In genomic region chr6:149483849-149484635, GRCh38 we compare ENCODE assay signal across 10 cellular contexts. TPM values are rescaled to one million over a fixed set of nuclear protein-coding genes. Genes with fewer than 3 reads are reported as not detected.
DNase-seq lines count a peak whose midpoint lies in the region; ATAC-seq and TF ChIP-seq lines count a peak whose summit lies in the region.
"Had no signal": no experiment of that assay in that cellular context is flagged by ENCODE, and none has a peak within 500 bp of the region (broad histone marks: within the 10 kb centered on the region; RNA-seq: fewer than 3 reads in every experiment).

No MANE protein-coding gene starts in this region.

- no peak for TF ChIP-seq POLR2A in tibial nerve (IDR thresholded peaks at IDR 0.05)

- no peak overlapping the region for H3K9ac ChIP-seq in liver (ENCODE audit: low read depth in 1 of 2, low read length in 2 of 2)

- POLR2A ChIA-PET in activated CD8-positive, alpha-beta T cell treated with anti-CD3 and anti-CD28 coated beads for 36 hours (lab: Charles Lee), result interaction anchor here (1.2 to 2.9 kb wide), 10 partner anchors 10 to 166 kb away, joined by 3 to 22 read pairs (median 4); partner anchors contain the start of gene PPIL4
- POLR2A ChIA-PET in WTC11 (lab: Charles Lee), result no interaction called here

- H3K36me3 ChIP-seq in liver (ENCODE audit: control insufficient read depth in 4 of 4, insufficient read depth in 3 of 4, low read depth in 1 of 4, low read length in 3 of 4), result no peaks in the 10 kb centered on the region
- H3K36me3 ChIP-seq in tibial nerve, result no peaks in the 10 kb centered on the region

- H3K4me1 ChIP-seq in liver (ENCODE audit: control insufficient read depth in 4 of 4, insufficient read depth in 4 of 4, low read length in 3 of 4), result peaks cover 0 to 6% (median 0%) of the 10 kb centered on the region in 4 donors
- peaks cover 0 to 17% (median 4%) of the 10 kb centered on the region in 4 donors for H3K4me1 ChIP-seq in tibial nerve

- H3K27me3 ChIP-seq in liver (ENCODE audit: control insufficient read depth in 4 of 4, insufficient read depth in 4 of 4, low read length in 3 of 4) (no peaks in the 10 kb centered on the region), tibial nerve (no peaks in the 10 kb centered on the region)

- H3K27ac ChIP-seq in liver (ENCODE audit: low read depth in 1 of 2, low read length in 2 of 2), result peak overlapping the region; percentile 21 to 27
- peak overlapping the region in 3 of 4 donors; percentile 42 to 76 (median 57) for H3K27ac ChIP-seq in tibial nerve

- H3K9me3 ChIP-seq in liver (ENCODE audit: control insufficient read depth in 4 of 4, low read length in 3 of 4) (no peaks in the 10 kb centered on the region), tibial nerve (no peaks in the 10 kb centered on the region)

- H3K27ac Mint-ChIP-seq in activated naive CD4-positive, alpha-beta T cell treated with anti-CD3 and anti-CD28 coated beads, Interleukin-2, amount 10 ng/mL, durations not matched to agents 7 days and 5 days, result peak overlapping the region; percentile 98
- H3K27ac Mint-ChIP-seq in activated CD8-positive, alpha-beta T cell treated with anti-CD3 and anti-CD28 coated beads for 36 hours, result peak overlapping the region; percentile 99
- no peak overlapping the region for H3K27ac Mint-ChIP-seq in WTC11

- peaks cover 66% of the 10 kb centered on the region for H3K4me1 Mint-ChIP-seq in activated naive CD4-positive, alpha-beta T cell treated with anti-CD3 and anti-CD28 coated beads, Interleukin-2, amount 10 ng/mL, durations not matched to agents 7 days and 5 days
- peaks cover 70% of the 10 kb centered on the region for H3K4me1 Mint-ChIP-seq in activated CD8-positive, alpha-beta T cell treated with anti-CD3 and anti-CD28 coated beads for 36 hours (ENCODE audit: low read depth)
- peaks cover 16% of the 10 kb centered on the region for H3K4me1 Mint-ChIP-seq in WTC11

- intact Hi-C loops in activated CD8-positive, alpha-beta T cell treated with anti-CD3 and anti-CD28 coated beads for 36 hours (cut with micrococcal nuclease), result loop anchor here (2.0 kb wide), 1 partner anchor 25 kb away; no protein-coding TSS in a partner anchor

- H3K4me3 ChIP-seq in liver (ENCODE audit: low read depth in 1 of 3, low read length in 3 of 3), result no peak overlapping the region
- peak overlapping the region in 1 of 4 donors; percentile 33 for H3K4me3 ChIP-seq in tibial nerve

- CTCF ChIA-PET in activated naive CD4-positive, alpha-beta T cell treated with anti-CD3 and anti-CD28 coated beads, Interleukin-2, amount 10 ng/mL, durations not matched to agents 7 days and 5 days (lab: Charles Lee), result interaction anchor here (0.8 to 3.9 kb wide), 10 partner anchors 10 to 402 kb away, joined by 3 to 27 read pairs (median 4); no protein-coding TSS in a partner anchor
- CTCF ChIA-PET in activated CD8-positive, alpha-beta T cell treated with anti-CD3 and anti-CD28 coated beads for 36 hours (lab: Charles Lee), result interaction anchor here (0.9 to 3.9 kb wide), 8 partner anchors 11 to 52 kb away, joined by 3 to 32 read pairs (median 4); no protein-coding TSS in a partner anchor
- CTCF ChIA-PET in WTC11 (lab: Charles Lee), result interaction anchor here (1.0 kb wide), 1 partner anchor 11 kb away, joined by 5 read pairs; no protein-coding TSS in a partner anchor

- no peak for ATAC-seq in activated CD8-positive, alpha-beta T cell treated with anti-CD3 and anti-CD28 coated beads for 36 hours
- no peak for ATAC-seq in WTC11

- no peaks in the 10 kb centered on the region for H3K9me3 Mint-ChIP-seq in activated naive CD4-positive, alpha-beta T cell treated with anti-CD3 and anti-CD28 coated beads, Interleukin-2, amount 10 ng/mL, durations not matched to agents 7 days and 5 days
- no peaks in the 10 kb centered on the region for H3K9me3 Mint-ChIP-seq in activated CD8-positive, alpha-beta T cell treated with anti-CD3 and anti-CD28 coated beads for 36 hours
- H3K9me3 Mint-ChIP-seq in WTC11, result no peaks in the 10 kb centered on the region

- no peak for TF ChIP-seq CTCF in activated CD8-positive, alpha-beta T cell treated with anti-CD3 and anti-CD28 coated beads for 36 hours (IDR thresholded peaks at IDR 0.05)
- TF ChIP-seq CTCF in liver (IDR thresholded peaks at IDR 0.05; ENCODE audit: low read depth, low read length, missing input control), result no peak
- TF ChIP-seq CTCF in tibial nerve (IDR thresholded peaks at IDR 0.05), result no peak
- no peak for TF ChIP-seq CTCF in WTC11 (IDR thresholded peaks at IDR 0.05)

- H3K4me3 Mint-ChIP-seq in activated naive CD4-positive, alpha-beta T cell treated with anti-CD3 and anti-CD28 coated beads, Interleukin-2, amount 10 ng/mL, durations not matched to agents 7 days and 5 days, result peak overlapping the region; percentile 80
- peak overlapping the region; percentile 85 for H3K4me3 Mint-ChIP-seq in activated CD8-positive, alpha-beta T cell treated with anti-CD3 and anti-CD28 coated beads for 36 hours
- no peak overlapping the region for H3K4me3 Mint-ChIP-seq in WTC11

- 88% methylated on average over 11 of the region's 11 CpGs for WGBS in liver
- WGBS in tibial nerve, 2 donors, result 90 to 92% methylated on average over 11 of the region's 11 CpGs

- H3K27me3 Mint-ChIP-seq in activated naive CD4-positive, alpha-beta T cell treated with anti-CD3 and anti-CD28 coated beads, Interleukin-2, amount 10 ng/mL, durations not matched to agents 7 days and 5 days, result no peaks in the 10 kb centered on the region
- H3K27me3 Mint-ChIP-seq in activated CD8-positive, alpha-beta T cell treated with anti-CD3 and anti-CD28 coated beads for 36 hours, result no peaks in the 10 kb centered on the region
- no peaks in the 10 kb centered on the region for H3K27me3 Mint-ChIP-seq in WTC11 (ENCODE audit: low read depth)

- no peak for TF ChIP-seq RAD21 in liver (IDR thresholded peaks at IDR 0.05)

- H3K36me3 Mint-ChIP-seq in activated naive CD4-positive, alpha-beta T cell treated with anti-CD3 and anti-CD28 coated beads, Interleukin-2, amount 10 ng/mL, durations not matched to agents 7 days and 5 days, result peaks cover 15% of the 10 kb centered on the region
- H3K36me3 Mint-ChIP-seq in activated CD8-positive, alpha-beta T cell treated with anti-CD3 and anti-CD28 coated beads for 36 hours (ENCODE audit: low read depth), result peaks cover 47% of the 10 kb centered on the region
- no peaks in the 10 kb centered on the region for H3K36me3 Mint-ChIP-seq in WTC11

- DNase-seq in activated naive CD4-positive, alpha-beta T cell treated with anti-CD3 and anti-CD28 coated beads, Interleukin-2, amount 10 ng/mL, durations not matched to agents 7 days and 5 days, result no peak
- DNase-seq in activated naive CD4-positive, alpha-beta T cell (lab: John Stamatoyannopoulos, UW), result no peak
- no peak for DNase-seq in activated CD8-positive, alpha-beta T cell treated with anti-CD3 and anti-CD28 coated beads for 36 hours
- DNase-seq in tibial nerve (ENCODE audit: low spot score in 2 of 2) (no peak), NCI-H524 treated with DMSO at 0.1 percent for 48 hours (lab: John Stamatoyannopoulos, UW) (no peak), WTC11 (ENCODE audit: low spot score) (no peak)
- DNase-seq in activated CD4-positive, CD25-positive, alpha-beta regulatory T cell (lab: John Stamatoyannopoulos, UW), result no peak
- DNase-seq: NCI-H1436 treated with DMSO at 0.1 percent for 48 hours had no signal

- no peak for TF ChIP-seq EP300 in tibial nerve (IDR thresholded peaks at IDR 0.05)

TF ChIP-seq in liver, 16 proteins besides CTCF, POLR2A, EP300 and RAD21 (continues in another document):
- TF ChIP-seq GABPA (IDR thresholded peaks at IDR 0.05 in 1 of 2, conservative IDR thresholded peaks at IDR 0.05 in 1 of 2) (no peak), NR2F2 (IDR thresholded peaks at IDR 0.05) (no peak)

TF ChIP-seq in WTC11, 78 proteins besides CTCF, POLR2A, EP300 and RAD21 (continues in another document):
- no peak for TF ChIP-seq JUN (CRISPR knock-in tag; IDR thresholded peaks at IDR 0.05)
- no peak for TF ChIP-seq ARID4B (CRISPR knock-in tag; IDR thresholded peaks at IDR 0.05; ENCODE audit: borderline replicate concordance)
- TF ChIP-seq RELA (CRISPR knock-in tag; IDR thresholded peaks at IDR 0.05; ENCODE audit: borderline replicate concordance), result no peak

RNA-seq across cellular contexts. Expression of gene ZC3H12D, which starts 0.8 kb away (rescaled TPM):
- total RNA-seq in activated CD8-positive, alpha-beta T cell treated with anti-CD3 and anti-CD28 coated beads for 36 hours, result 10 to 100 TPM; 37.7 to 39.0 TPM
- total RNA-seq in liver (1 to 10 TPM; 1.4 TPM), tibial nerve (1 to 10 TPM; 1.6 to 7.2 (median 3.1) TPM), WTC11 (2021) (0.13 to 0.21 TPM (median 0.14 TPM) in 3 replicates)
- under 1 TPM; 0.07 to 0.27 TPM for polyA plus RNA-seq in liver
- total RNA-seq: kidney epithelial cell had no signal

Comparison
In these comparisons a context has a peak if more than half of its experiments do, and no peak if none do; other contexts are left out.
1. RNA of gene ZC3H12D, which starts 0.8 kb away (total RNA-seq): 37.7 to 39.0 TPM in activated CD8-positive, alpha-beta T cell treated with anti-CD3 and anti-CD28 coated beads for 36 hours; 1.6 to 7.2 TPM in tibial nerve, 1.4 TPM in liver and 0.13 to 0.21 TPM in WTC11; every median in the first group is over 4 times any median in the second.